In genomic region chr3:9250236-9250635, GRCh38 we compare ENCODE assay signal across 9 cellular contexts. TPM values are rescaled to one million over a fixed set of nuclear protein-coding genes. Genes with fewer than 3 reads are reported as not detected.
DNase-seq lines count a peak whose midpoint lies in the region; ATAC-seq and TF ChIP-seq lines count a peak whose summit lies in the region.
"Had no signal": no experiment of that assay in that cellular context is flagged by ENCODE, and none has a peak within 500 bp of the region (broad histone marks: within the 10 kb centered on the region; RNA-seq: fewer than 3 reads in every experiment).

No MANE protein-coding gene starts in this region.

- no peak for TF ChIP-seq POLR2A in gastrocnemius medialis (IDR thresholded peaks at IDR 0.05)

- H3K36me3 ChIP-seq in OCI-LY1 (ENCODE audit: insufficient read depth, low read length) (no peaks in the 10 kb centered on the region), gastrocnemius medialis (no peaks in the 10 kb centered on the region)

- no peak overlapping the region for H3K27ac ChIP-seq in OCI-LY1 (ENCODE audit: low read depth, low read length, poor library complexity, severe bottlenecking)
- peak overlapping the region; percentile 74 to 85 (median 78) for H3K27ac ChIP-seq in gastrocnemius medialis

- no peaks in the 10 kb centered on the region for H3K9me3 Mint-ChIP-seq in T-helper 2 cell treated with Interferon-gamma antibody and Interleukin-4, amounts not matched to agents 5 μg/mL and 100 μg/mL, for 36 hours
- H3K9me3 Mint-ChIP-seq: activated T-cell treated with anti-CD3 and anti-CD28 coated beads, Interleukin-2, amount 50 U/mL, for 4 hours had no signal

- H3K4me1 Mint-ChIP-seq in T-helper 2 cell treated with Interferon-gamma antibody and Interleukin-4, amounts not matched to agents 5 μg/mL and 100 μg/mL, for 36 hours (ENCODE audit: low read depth): peaks cover 30% of the 10 kb centered on the region

- no peaks in the 10 kb centered on the region for H3K79me2 ChIP-seq in OCI-LY1 (ENCODE audit: insufficient read depth, low read length)

- H2AFZ ChIP-seq in OCI-LY1 (ENCODE audit: low read length): no peak overlapping the region

- H4K20me1 ChIP-seq in OCI-LY1 (ENCODE audit: insufficient read depth, low read length): no peaks in the 10 kb centered on the region

- H3K27me3 Mint-ChIP-seq in T-helper 2 cell treated with Interferon-gamma antibody and Interleukin-4, amounts not matched to agents 5 μg/mL and 100 μg/mL, for 36 hours (ENCODE audit: low read depth): peaks cover 19% of the 10 kb centered on the region

- intact Hi-C loops in gastrocnemius medialis (cut with DNase I; ENCODE audit: low total_unique reads): loop anchor here (2.0 to 5.0 kb wide), 3 partner anchors 29 to 288 kb away; partner anchors contain the start of gene RAD18

- ATAC-seq in gastrocnemius medialis (no peak), HG03378 (IDR thresholded peaks at IDR 0.05; ENCODE audit: unreplicated experiment) (no peak), GM21367 (IDR thresholded peaks at IDR 0.05; ENCODE audit: unreplicated experiment) (no peak)

- in situ Hi-C loops in gastrocnemius medialis (cut with MboI; ENCODE audit: low sequenced_read_pairs in 4 of 4): no loop called here

- H3K4me1 ChIP-seq in OCI-LY1 (ENCODE audit: insufficient read depth, low read length, severe bottlenecking): peaks cover 13% of the 10 kb centered on the region
- H3K4me1 ChIP-seq in gastrocnemius medialis: peaks cover 40 to 41% of the 10 kb centered on the region in 2 donors

- H3K4me3 ChIP-seq in OCI-LY1 (ENCODE audit: low read depth, low read length, poor library complexity, severe bottlenecking) (no peak overlapping the region), fibroblast of mammary gland (ENCODE audit: control insufficient read depth, low read depth, low read length) (no peak overlapping the region), gastrocnemius medialis (no peak overlapping the region)

- H3K4me2 ChIP-seq in OCI-LY1 (ENCODE audit: low read length): no peak overlapping the region

- H3F3A ChIP-seq in OCI-LY1 (ENCODE audit: insufficient read depth, low read length): no peaks in the 10 kb centered on the region

- no peaks in the 10 kb centered on the region for H3K36me3 Mint-ChIP-seq in T-helper 2 cell treated with Interferon-gamma antibody and Interleukin-4, amounts not matched to agents 5 μg/mL and 100 μg/mL, for 36 hours (ENCODE audit: low read depth)

- TF ChIP-seq CTCF in OCI-LY1 (IDR thresholded peaks at IDR 0.05; ENCODE audit: low read length) (0 out of 2 replicates have a peak, but pooled peaks have one; percentile 7), fibroblast of mammary gland (conservative IDR thresholded peaks at IDR 0.05; ENCODE audit: control insufficient read depth, insufficient read depth, low read depth, low read length) (peak; percentile 16), gastrocnemius medialis (IDR thresholded peaks at IDR 0.05 in 4 of 5, conservative IDR thresholded peaks at IDR 0.05 in 1 of 5) (no peak)

- H3K9me3 ChIP-seq in OCI-LY1 (ENCODE audit: low read length): no peaks in the 10 kb centered on the region
- H3K9me3 ChIP-seq in gastrocnemius medialis: no peaks in the 10 kb centered on the region

- H3K27ac Mint-ChIP-seq in T-helper 2 cell treated with Interferon-gamma antibody and Interleukin-4, amounts not matched to agents 5 μg/mL and 100 μg/mL, for 36 hours: no peak overlapping the region

- H3K9ac ChIP-seq in OCI-LY1 (ENCODE audit: low read length): no peak overlapping the region

- DNase-seq in NCI-H1092 treated with DMSO at 0.1 percent for 48 hours (lab: John Stamatoyannopoulos, UW): peak; percentile 0
- no peak for DNase-seq in NCI-H1092 (lab: John Stamatoyannopoulos, UW)
- DNase-seq in fibroblast of mammary gland (ENCODE audit: low read depth): no peak
- DNase-seq in gastrocnemius medialis: no peak
- DNase-seq in T-helper 2 cell treated with Interferon-gamma antibody and Interleukin-4, amounts not matched to agents 5 μg/mL and 100 μg/mL, for 36 hours (ENCODE audit: low spot score): no peak

- H3K27me3 ChIP-seq in OCI-LY1 (ENCODE audit: insufficient read depth, low read length): 0 out of 2 replicates have a peak, but pooled peaks cover 2% of the 10 kb centered on the region
- no peaks in the 10 kb centered on the region for H3K27me3 ChIP-seq in gastrocnemius medialis

- H3K9me2 ChIP-seq in OCI-LY1 (ENCODE audit: low read depth, low read length): no peaks in the 10 kb centered on the region

- H3K4me3 Mint-ChIP-seq in T-helper 2 cell treated with Interferon-gamma antibody and Interleukin-4, amounts not matched to agents 5 μg/mL and 100 μg/mL, for 36 hours: no peak overlapping the region

RNA-seq across cellular contexts. Expression of gene SRGAP3, which starts 0.8 kb away (rescaled TPM):
- 1 to 10 TPM; 1.3 to 2.3 (median 1.8) TPM for total RNA-seq in gastrocnemius medialis

Comparison
In these comparisons a context has a peak if more than half of its experiments do, and no peak if none do; other contexts are left out.
1. CTCF ChIP-seq: peak in OCI-LY1 (single experiment) and fibroblast of mammary gland (single experiment); none in gastrocnemius medialis (0 of 5).